27 cellular contexts compared by ENCODE assay signal in genomic region chr1:245995474-245995873, GRCh38.
A peak's percentile ranks its signal among the peaks of the same experiment; 100 is the strongest.
DNase-seq lines count a peak whose midpoint lies in the region; ATAC-seq and TF ChIP-seq lines count a peak whose summit lies in the region.
"Had no signal": no experiment of that assay in that cellular context is flagged by ENCODE, and none has a peak within 500 bp of the region (broad histone marks: within the 10 kb centered on the region; RNA-seq: fewer than 3 reads in every experiment).

No MANE protein-coding gene starts in this region.

- POLR2A ChIA-PET in SK-N-SH (lab: Yijun Ruan, JAX) = interaction anchor here (0.7 kb wide), 1 partner anchor 783 kb away, joined by 3 read pairs; no protein-coding TSS in a partner anchor
- POLR2A ChIA-PET in GM10248 (lab: Yijun Ruan, JAX) = no interaction called here

- H3K36me3 ChIP-seq in SK-N-SH (replicated peaks in 1 of 2; ENCODE audit: control insufficient read depth in 1 of 2, insufficient read depth in 2 of 2, low read length in 1 of 2) = no peaks in the 10 kb centered on the region
- H3K36me3 ChIP-seq in smooth muscle cell (ENCODE audit: low read depth) = no peaks in the 10 kb centered on the region
- no peaks in the 10 kb centered on the region for H3K36me3 ChIP-seq in stomach
- H3K36me3 ChIP-seq: MG63, SJSA1 had no signal

- no peak overlapping the region for H3K9ac ChIP-seq in SK-N-SH
- no peak overlapping the region for H3K9ac ChIP-seq in smooth muscle cell (ENCODE audit: low read depth)

- peaks cover 0 to 9% (median 0%) of the 10 kb centered on the region in 5 experiments for H3K9me3 Mint-ChIP-seq in brain
- H3K9me3 Mint-ChIP-seq: CD8-positive, alpha-beta memory T cell; T-helper 2 cell treated with Interferon-gamma antibody and Interleukin-4, amounts not matched to agents 5 μg/mL and 100 μg/mL, for 36 hours had no signal

- intact Hi-C loops in stomach (cut with DNase I; ENCODE audit: low total_unique reads) = no loop called here

- H3K4me2 ChIP-seq in SK-N-SH = no peak overlapping the region
- peak overlapping the region; percentile 6 for H3K4me2 ChIP-seq in smooth muscle cell
- H3K4me2 ChIP-seq: A549 had no signal

- peak; percentile 51 for TF ChIP-seq RAD21 in SK-N-SH (IDR thresholded peaks at IDR 0.05; ENCODE audit: low read length)

- CTCF ChIA-PET in SK-N-SH (lab: Yijun Ruan, JAX) (interaction anchor here (0.6 to 1.0 kb wide), 3 partner anchors 483 to 839 kb away, joined by 3 to 7 read pairs (median 3); no protein-coding TSS in a partner anchor), GM10248 (lab: Yijun Ruan, JAX) (interaction anchor here (1.6 kb wide), 1 partner anchor 8 kb away, joined by 4 read pairs; no protein-coding TSS in a partner anchor)

- H3K27me3 ChIP-seq in SK-N-SH (ENCODE audit: insufficient read depth) (no peaks in the 10 kb centered on the region), smooth muscle cell (ENCODE audit: low read depth) (no peaks in the 10 kb centered on the region), stomach (no peaks in the 10 kb centered on the region)
- H3K27me3 ChIP-seq: MG63, SJSA1 had no signal

- H4K20me1 ChIP-seq in SK-N-SH (ENCODE audit: insufficient read depth) (no peaks in the 10 kb centered on the region), smooth muscle cell (ENCODE audit: low read depth) (no peaks in the 10 kb centered on the region)

- TF ChIP-seq CTCF in SK-N-SH (IDR thresholded peaks at IDR 0.05) (no peak), brain (conservative IDR thresholded peaks at IDR 0.05) (no peak), smooth muscle cell (IDR thresholded peaks at IDR 0.05; ENCODE audit: borderline replicate concordance, insufficient read depth, poor library complexity, severe bottlenecking) (no peak), stomach (IDR thresholded peaks at IDR 0.05) (no peak), GM10248 (IDR thresholded peaks at IDR 0.05; ENCODE audit: control extremely low read depth, extremely low read depth, low read depth, missing control alignments) (no peak)

- no peaks in the 10 kb centered on the region for H3K27me3 Mint-ChIP-seq in brain

- ATAC-seq in SK-N-SH treated with all-trans-retinoic acid at 6 μM for 48 hours (no peak; the same call in 2 of the 3 replicates), HG02885 (IDR thresholded peaks at IDR 0.05; ENCODE audit: poor library complexity, unreplicated experiment) (no peak)
- ATAC-seq: A549, HCT116, HepG2, K562, PC-3, Right ventricle myocardium inferior had no signal

- no peak for TF ChIP-seq POLR2A in stomach (IDR thresholded peaks at IDR 0.05)

- H3K9me3 ChIP-seq in SK-N-SH (no peaks in the 10 kb centered on the region), smooth muscle cell (replicated peaks; ENCODE audit: low read depth) (no peaks in the 10 kb centered on the region), stomach (no peaks in the 10 kb centered on the region)
- H3K9me3 ChIP-seq: A549, SJSA1 had no signal

- H3K36me3 Mint-ChIP-seq in brain = peaks cover 6% of the 10 kb centered on the region

- H3K4me3 ChIP-seq in SK-N-SH (ENCODE audit: low read depth in 2 of 2, low read length in 1 of 2) (no peak overlapping the region), smooth muscle cell (no peak overlapping the region), stomach (no peak overlapping the region)
- H3K4me3 ChIP-seq: A549, K562, MG63, SJSA1 had no signal

- H3K79me2 ChIP-seq in SK-N-SH (ENCODE audit: insufficient read depth) (no peaks in the 10 kb centered on the region), smooth muscle cell (ENCODE audit: low read depth) (peaks cover 12% of the 10 kb centered on the region)

- peaks cover 23% of the 10 kb centered on the region for H3K4me1 Mint-ChIP-seq in brain
- H3K4me1 Mint-ChIP-seq: CD8-positive, alpha-beta memory T cell had no signal

- no peak overlapping the region for H2AFZ ChIP-seq in SK-N-SH (ENCODE audit: low read depth)
- H2AFZ ChIP-seq in smooth muscle cell (ENCODE audit: low read depth) = no peak overlapping the region

- peaks cover 3% of the 10 kb centered on the region for H3F3A ChIP-seq in SK-N-SH (replicated peaks; ENCODE audit: insufficient read depth)
- H3F3A ChIP-seq in smooth muscle cell (ENCODE audit: low read depth) = peaks cover 16% of the 10 kb centered on the region

- no peak overlapping the region for H3K4me3 Mint-ChIP-seq in brain
- H3K4me3 Mint-ChIP-seq: CD8-positive, alpha-beta memory T cell; T-helper 2 cell treated with Interferon-gamma antibody and Interleukin-4, amounts not matched to agents 5 μg/mL and 100 μg/mL, for 36 hours had no signal

- DNase-seq in SK-N-SH = peak; percentile 84
- peak; percentile 55 for DNase-seq in NCI-H146 treated with DMSO at 0.1 percent for 48 hours (lab: John Stamatoyannopoulos, UW; ENCODE audit: unreplicated experiment)
- DNase-seq in smooth muscle cell (lab: John Stamatoyannopoulos, UW; ENCODE audit: unreplicated experiment) = no peak
- no peak for DNase-seq in stomach
- DNase-seq in GM10248 (ENCODE audit: extremely low spot score) = no peak
- DNase-seq: AML-193; C1 segment of cervical spinal cord; Calu3; CD8-positive, alpha-beta memory T cell; DMS79 treated with DMSO at 0.1 percent for 48 hours; GF-D8; MG63; NCI-H2171; NCI-H226; NCI-H510A; PC-3; T-helper 1 cell had no signal

- peak overlapping the region in 1 of 2 experiments; percentile 99; a peak in 2 of 4 replicates for H3K27ac ChIP-seq in SK-N-SH (ENCODE audit: low read depth in 2 of 2, low read length in 1 of 2)
- H3K27ac ChIP-seq in smooth muscle cell (ENCODE audit: low read depth) = peak overlapping the region; percentile 27
- no peak overlapping the region for H3K27ac ChIP-seq in stomach
- H3K27ac ChIP-seq: A549, SJSA1 had no signal

- H3K4me1 ChIP-seq in SK-N-SH (ENCODE audit: control insufficient read depth in 1 of 2, insufficient read depth in 2 of 2, low read depth in 1 of 2, low read length in 1 of 2) (peaks cover 0 to 43% of the 10 kb centered on the region in 2 experiments; a peak in 2 of 4 replicates), smooth muscle cell (ENCODE audit: low read depth) (peaks cover 17% of the 10 kb centered on the region), stomach (peaks cover 0 to 20% (median 10%) of the 10 kb centered on the region in 4 donors)

- TF ChIP-seq EP300 in SK-N-SH (IDR thresholded peaks at IDR 0.05; ENCODE audit: borderline replicate concordance in 1 of 2, low read depth in 1 of 2, low read length in 1 of 2) (peak in 1 of 2 experiments; percentile 94; a peak in 2 of 4 replicates), stomach (IDR thresholded peaks at IDR 0.05) (no peak)

- 100% methylated on average over 1 of the region's 1 CpG for WGBS in SK-N-SH (ENCODE audit: low lambda C conversion rate)
- 43% methylated on average over 1 of the region's 1 CpG for WGBS in smooth muscle cell (ENCODE audit: low lambda C conversion rate)
- 89 to 100% (median 92%) methylated on average over 1 of the region's 1 CpG for WGBS in stomach, 5 donors

- peak overlapping the region in 3 of 5 experiments; percentile 2 to 45 (median 20) for H3K27ac Mint-ChIP-seq in brain
- H3K27ac Mint-ChIP-seq: T-helper 2 cell treated with Interferon-gamma antibody and Interleukin-4, amounts not matched to agents 5 μg/mL and 100 μg/mL, for 36 hours had no signal

- no peaks in the 10 kb centered on the region for H3K9me2 ChIP-seq in SK-N-SH

TF ChIP-seq in SK-N-SH, 30 proteins besides CTCF, POLR2A, EP300 and RAD21 (continues in another document):
- TF ChIP-seq POLR2AphosphoS5 (IDR thresholded peaks at IDR 0.05; ENCODE audit: low read depth, low read length) (no peak), CHD2 (IDR thresholded peaks at IDR 0.05; ENCODE audit: low read length, partially characterized antibody) (peak; percentile 90), SMC3 (IDR thresholded peaks at IDR 0.05; ENCODE audit: low read depth, low read length) (peak; percentile 30; the same call in 1 of the 2 replicates), PBX3 (IDR thresholded peaks at IDR 0.05) (no peak)

TF ChIP-seq in SK-N-SH treated with all-trans-retinoic acid at 6 μM for 48 hours, 23 proteins besides CTCF, POLR2A, EP300 and RAD21 (continues in another document):
- TF ChIP-seq CSRNP3 (CRISPR knock-in tag; IDR thresholded peaks at IDR 0.05) (no peak), ZNF8 (CRISPR knock-in tag; IDR thresholded peaks at IDR 0.05) (no peak), ZNF70 (CRISPR knock-in tag; IDR thresholded peaks at IDR 0.05) (no peak), GLIS3 (CRISPR knock-in tag; IDR thresholded peaks at IDR 0.05) (no peak), OSR1 (CRISPR knock-in tag; IDR thresholded peaks at IDR 0.05) (no peak), CSDC2 (CRISPR knock-in tag; IDR thresholded peaks at IDR 0.05) (no peak), ZC3H10 (CRISPR knock-in tag; IDR thresholded peaks at IDR 0.05) (no peak), ISL1 (CRISPR knock-in tag; IDR thresholded peaks at IDR 0.05) (no peak), ZFP3 (CRISPR knock-in tag; IDR thresholded peaks at IDR 0.05) (no peak), SNAI2 (CRISPR knock-in tag; IDR thresholded peaks at IDR 0.05) (no peak), PATZ1 (CRISPR knock-in tag; IDR thresholded peaks at IDR 0.05; ENCODE audit: borderline replicate concordance) (no peak), TCF4 (CRISPR knock-in tag; IDR thresholded peaks at IDR 0.05; ENCODE audit: borderline replicate concordance) (no peak)

Comparison
In these comparisons a context has a peak if more than half of its experiments do, and no peak if none do; other contexts are left out.
1. DNase-seq: peak in SK-N-SH (single experiment) and NCI-H146 treated with DMSO at 0.1 percent for 48 hours (single experiment); none in smooth muscle cell (single experiment), stomach (single experiment) and GM10248 (single experiment).